Comparison of ENCODE assay signal across 20 cellular contexts in genomic region chr2:181404472-181404871, GRCh38. TPM values are rescaled to one million over a fixed set of nuclear protein-coding genes. Genes with fewer than 3 reads are reported as not detected.
DNase-seq lines count a peak whose midpoint lies in the region; ATAC-seq and TF ChIP-seq lines count a peak whose summit lies in the region.
"Had no signal": no experiment of that assay in that cellular context is flagged by ENCODE, and none has a peak within 500 bp of the region (broad histone marks: within the 10 kb centered on the region; RNA-seq: fewer than 3 reads in every experiment).

No MANE protein-coding gene starts in this region.

- peak overlapping the region; percentile 38 to 91 (median 80) for H3K4me2 ChIP-seq in BLaER1 treated with 17β-estradiol and CSF1 and Interleukin-3, amounts not matched to agents 10 nM and 100 nM

- intact Hi-C loops in activated B cell treated with CpG ODN at 0.5 μM for 24 hours (cut with micrococcal nuclease), result no loop called here

- POLR2A ChIA-PET in activated B cell treated with CpG ODN at 0.5 μM for 24 hours (lab: Charles Lee), result no interaction called here
- POLR2A ChIA-PET in activated CD4-positive, alpha-beta memory T cell treated with anti-CD3 and anti-CD28 coated beads, Interleukin-2, amount 10 ng/mL, durations not matched to agents 7 days and 5 days (lab: Charles Lee), result no interaction called here

- H3K36me3 Mint-ChIP-seq in activated B cell treated with CpG ODN at 0.5 μM for 24 hours (ENCODE audit: low read depth), result no peaks in the 10 kb centered on the region
- peaks cover 12% of the 10 kb centered on the region for H3K36me3 Mint-ChIP-seq in glutamatergic neuron (ENCODE audit: unreplicated experiment)
- no peaks in the 10 kb centered on the region for H3K36me3 Mint-ChIP-seq in activated CD4-positive, alpha-beta memory T cell treated with anti-CD3 and anti-CD28 coated beads, Interleukin-2, amount 10 ng/mL, durations not matched to agents 7 days and 5 days (ENCODE audit: low read depth)

- peak; percentile 56 for ATAC-seq in GM19043 (IDR thresholded peaks at IDR 0.05; ENCODE audit: low read depth, unreplicated experiment)
- peak; percentile 63 for ATAC-seq in HG02884 (IDR thresholded peaks at IDR 0.05; ENCODE audit: unreplicated experiment)
- ATAC-seq in activated B cell treated with CpG ODN at 0.5 μM for 24 hours (ENCODE audit: low read depth), result peak; percentile 45
- no peak for ATAC-seq in GM21825 (IDR thresholded peaks at IDR 0.05; ENCODE audit: unreplicated experiment)
- no peak for ATAC-seq in HG02970 (IDR thresholded peaks at IDR 0.05; ENCODE audit: low FRiP score, unreplicated experiment)

- peaks cover 0 to 5% (median 0%) of the 10 kb centered on the region in 11 experiments; a peak in 2 of 22 replicates for H3K27me3 ChIP-seq in BLaER1 treated with 17β-estradiol and CSF1 and Interleukin-3, amounts not matched to agents 10 nM and 100 nM
- H3K27me3 ChIP-seq: Peyer's patch had no signal

- peaks cover 0 to 19% (median 7%) of the 10 kb centered on the region in 11 experiments; a peak in 9 of 22 replicates for H3K9me3 ChIP-seq in BLaER1 treated with 17β-estradiol and CSF1 and Interleukin-3, amounts not matched to agents 10 nM and 100 nM (replicated peaks in 1 of 11)
- H3K9me3 ChIP-seq: Peyer's patch had no signal

- no peak overlapping the region for H3K4me3 ChIP-seq in BLaER1 treated with 17β-estradiol and CSF1 and Interleukin-3, amounts not matched to agents 10 nM and 100 nM
- H3K4me3 ChIP-seq: Peyer's patch had no signal

- H3K27ac ChIP-seq in BLaER1 treated with 17β-estradiol and CSF1 and Interleukin-3, amounts not matched to agents 10 nM and 100 nM, result peak overlapping the region in 5 of 11 experiments; percentile 86 to 96 (median 93); a peak in 7 of 22 replicates
- H3K27ac ChIP-seq: HL-60, Peyer's patch had no signal

- no peaks in the 10 kb centered on the region for H3K27me3 Mint-ChIP-seq in activated B cell treated with CpG ODN at 0.5 μM for 24 hours
- no peaks in the 10 kb centered on the region for H3K27me3 Mint-ChIP-seq in glutamatergic neuron (ENCODE audit: unreplicated experiment)
- no peaks in the 10 kb centered on the region for H3K27me3 Mint-ChIP-seq in activated CD4-positive, alpha-beta memory T cell treated with anti-CD3 and anti-CD28 coated beads, Interleukin-2, amount 10 ng/mL, durations not matched to agents 7 days and 5 days
- H3K27me3 Mint-ChIP-seq: CD4-positive, alpha-beta memory T cell had no signal

- H3K27ac Mint-ChIP-seq in activated B cell treated with CpG ODN at 0.5 μM for 24 hours (no peak overlapping the region), glutamatergic neuron (ENCODE audit: unreplicated experiment) (no peak overlapping the region)
- no peak overlapping the region for H3K27ac Mint-ChIP-seq in activated CD4-positive, alpha-beta memory T cell treated with anti-CD3 and anti-CD28 coated beads, Interleukin-2, amount 10 ng/mL, durations not matched to agents 7 days and 5 days

- TF ChIP-seq CTCF in activated B cell treated with CpG ODN at 0.5 μM for 24 hours (IDR thresholded peaks at IDR 0.05) (no peak), glutamatergic neuron (IDR thresholded peaks at IDR 0.05; ENCODE audit: partially characterized antibody, unreplicated experiment) (no peak)

- peaks cover 41 to 78% (median 55%) of the 10 kb centered on the region in 10 experiments for H3K4me1 ChIP-seq in BLaER1 treated with 17β-estradiol and CSF1 and Interleukin-3, amounts not matched to agents 10 nM and 100 nM
- H3K4me1 ChIP-seq: Peyer's patch had no signal

- H3K9me3 Mint-ChIP-seq in activated B cell treated with CpG ODN at 0.5 μM for 24 hours (no peaks in the 10 kb centered on the region), glutamatergic neuron (ENCODE audit: unreplicated experiment) (peaks cover 4% of the 10 kb centered on the region)
- no peaks in the 10 kb centered on the region for H3K9me3 Mint-ChIP-seq in activated CD4-positive, alpha-beta memory T cell treated with anti-CD3 and anti-CD28 coated beads, Interleukin-2, amount 10 ng/mL, durations not matched to agents 7 days and 5 days
- H3K9me3 Mint-ChIP-seq: CD4-positive, alpha-beta memory T cell had no signal

- H3K4me1 Mint-ChIP-seq in activated B cell treated with CpG ODN at 0.5 μM for 24 hours (peaks cover 56% of the 10 kb centered on the region), glutamatergic neuron (ENCODE audit: low read depth, unreplicated experiment) (peaks cover 16% of the 10 kb centered on the region)
- H3K4me1 Mint-ChIP-seq in activated CD4-positive, alpha-beta memory T cell treated with anti-CD3 and anti-CD28 coated beads, Interleukin-2, amount 10 ng/mL, durations not matched to agents 7 days and 5 days, result peaks cover 2% of the 10 kb centered on the region

- H3K36me3 ChIP-seq in BLaER1 treated with 17β-estradiol and CSF1 and Interleukin-3, amounts not matched to agents 10 nM and 100 nM, result 0 out of 22 replicates have a peak, but pooled peaks cover 0 to 3% (median 0%) of the 10 kb centered on the region in 11 experiments
- H3K36me3 ChIP-seq: Peyer's patch had no signal

- no peaks in the 10 kb centered on the region for H4K20me1 ChIP-seq in BLaER1 treated with 17β-estradiol and CSF1 and Interleukin-3, amounts not matched to agents 10 nM and 100 nM

- peak overlapping the region; percentile 3 for H3K4me3 Mint-ChIP-seq in activated B cell treated with CpG ODN at 0.5 μM for 24 hours
- no peak overlapping the region for H3K4me3 Mint-ChIP-seq in glutamatergic neuron (ENCODE audit: unreplicated experiment)
- H3K4me3 Mint-ChIP-seq in activated CD4-positive, alpha-beta memory T cell treated with anti-CD3 and anti-CD28 coated beads, Interleukin-2, amount 10 ng/mL, durations not matched to agents 7 days and 5 days, result no peak overlapping the region
- H3K4me3 Mint-ChIP-seq: CD4-positive, alpha-beta memory T cell had no signal

- H3K9ac ChIP-seq in BLaER1 treated with 17β-estradiol and CSF1 and Interleukin-3, amounts not matched to agents 10 nM and 100 nM, result no peak overlapping the region

- CTCF ChIA-PET in activated B cell treated with CpG ODN at 0.5 μM for 24 hours (lab: Charles Lee), result no interaction called here
- CTCF ChIA-PET in activated CD4-positive, alpha-beta memory T cell treated with anti-CD3 and anti-CD28 coated beads, Interleukin-2, amount 10 ng/mL, durations not matched to agents 7 days and 5 days (lab: Charles Lee), result no interaction called here

- DNase-seq in activated B cell treated with CpG ODN at 0.5 μM for 24 hours (no peak), glutamatergic neuron (no peak)
- no peak for DNase-seq in activated CD4-positive, alpha-beta memory T cell treated with anti-CD3 and anti-CD28 coated beads, Interleukin-2, amount 10 ng/mL, durations not matched to agents 7 days and 5 days
- DNase-seq: CD4-positive, alpha-beta memory T cell; DMS79 treated with DMSO at 0.1 percent for 48 hours; GDM1; H7; NCI-H1048; NCI-H1694; NCI-H2107; NCI-H345; Peyer's patch; SHP77; T-helper 2 cell had no signal

RNA-seq across cellular contexts. Expression of gene ITGA4, which starts 52.7 kb away (rescaled TPM):
- total RNA-seq in activated B cell treated with CpG ODN at 0.5 μM for 24 hours (89.2 and 104 TPM in 2 replicates), glutamatergic neuron (ENCODE audit: unreplicated experiment) (5.4 TPM)
- 100 to 1,000 TPM; 252 to 265 TPM for total RNA-seq in activated CD4-positive, alpha-beta memory T cell treated with anti-CD3 and anti-CD28 coated beads, Interleukin-2, amount 10 ng/mL, durations not matched to agents 7 days and 5 days

Comparison
In these comparisons a context has a peak if more than half of its experiments do, and no peak if none do; other contexts are left out.
1. ATAC-seq: peak in GM19043 (single experiment), HG02884 (single experiment) and activated B cell treated with CpG ODN at 0.5 μM for 24 hours (single experiment); none in GM21825 (single experiment) and HG02970 (single experiment).
2. RNA of gene ITGA4, which starts 52.7 kb away (total RNA-seq): 252 to 265 TPM in activated CD4-positive, alpha-beta memory T cell treated with anti-CD3 and anti-CD28 coated beads, Interleukin-2, amount 10 ng/mL, durations not matched to agents 7 days and 5 days and 89.2 to 104 TPM in activated B cell treated with CpG ODN at 0.5 μM for 24 hours; 5.4 TPM in glutamatergic neuron (single experiment); every median in the first group is over 10 times any median in the second.